Comparison of ENCODE assay signal across 8 cellular contexts in the genomic region with DNA sequence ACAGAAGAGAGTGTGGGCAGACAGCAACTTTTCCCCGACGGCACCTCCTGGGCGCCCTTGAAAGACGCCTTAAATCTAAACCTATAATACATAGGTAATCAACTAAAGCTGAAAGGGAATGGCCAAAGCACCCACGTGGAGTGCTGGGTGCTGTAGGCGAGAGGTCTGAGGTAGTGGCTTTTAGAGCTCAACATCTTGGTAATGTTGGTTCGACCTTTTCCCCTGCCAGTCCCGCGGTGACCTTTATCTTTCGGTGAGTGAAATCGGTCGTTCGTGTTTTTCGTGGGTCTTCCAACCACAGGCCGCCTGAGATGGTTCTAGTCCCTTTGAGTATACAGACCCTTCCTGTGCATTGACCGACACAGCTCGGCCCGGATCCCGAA. TPM values are rescaled to one million over a fixed set of nuclear protein-coding genes. Genes with fewer than 3 reads are reported as not detected.
DNase-seq lines count a peak whose midpoint lies in the region; ATAC-seq and TF ChIP-seq lines count a peak whose summit lies in the region.

No MANE protein-coding gene starts in this region.

- H3K27me3 ChIP-seq in adipocyte (replicated peaks; ENCODE audit: control insufficient read depth, insufficient read depth, low read length) (peaks cover 5% of the 10 kb centered on the region), mononuclear cell (ENCODE audit: insufficient read depth, low read length) (peaks cover 95% of the 10 kb centered on the region)

- DNase-seq in activated CD4-positive, alpha-beta T cell treated with anti-CD3 and anti-CD28 coated beads, Interleukin-2, amount 10 ng/mL, durations not matched to agents 24 days and 14 days = no peak
- DNase-seq in activated CD4-positive, alpha-beta T cell treated with anti-CD3 and anti-CD28 coated beads for 4 hours = no peak
- DNase-seq in adipocyte (ENCODE audit: low read depth) (no peak), HK-2 (ENCODE audit: unreplicated experiment) (no peak), NCI-H1436 treated with DMSO at 0.1 percent for 48 hours (lab: John Stamatoyannopoulos, UW) (no peak), GM10266 (ENCODE audit: extremely low spot score) (no peak)

- H3K9ac ChIP-seq in adipocyte (ENCODE audit: low read length) = no peak overlapping the region

- intact Hi-C loops in activated CD4-positive, alpha-beta T cell treated with anti-CD3 and anti-CD28 coated beads, Interleukin-2, amount 10 ng/mL, durations not matched to agents 24 days and 14 days (cut with micrococcal nuclease) = loop anchor here (1.0 to 5.0 kb wide), 2 partner anchors 19 to 340 kb away; no protein-coding TSS in a partner anchor

- H3K4me1 Mint-ChIP-seq in activated CD4-positive, alpha-beta T cell treated with anti-CD3 and anti-CD28 coated beads, Interleukin-2, amount 10 ng/mL, durations not matched to agents 24 days and 14 days = peaks cover 42% of the 10 kb centered on the region

- H3K4me3 ChIP-seq in adipocyte (ENCODE audit: low read length) (peak overlapping the region; percentile 75), mononuclear cell (ENCODE audit: low read length) (peak overlapping the region; percentile 30)

- H3K27me3 Mint-ChIP-seq in activated CD4-positive, alpha-beta T cell treated with anti-CD3 and anti-CD28 coated beads, Interleukin-2, amount 10 ng/mL, durations not matched to agents 24 days and 14 days = peaks cover 79% of the 10 kb centered on the region

- H3K9me3 Mint-ChIP-seq in activated CD4-positive, alpha-beta T cell treated with anti-CD3 and anti-CD28 coated beads, Interleukin-2, amount 10 ng/mL, durations not matched to agents 24 days and 14 days = peaks cover 7% of the 10 kb centered on the region

- peak overlapping the region; percentile 88 for H3K4me3 Mint-ChIP-seq in activated CD4-positive, alpha-beta T cell treated with anti-CD3 and anti-CD28 coated beads, Interleukin-2, amount 10 ng/mL, durations not matched to agents 24 days and 14 days

- no peak for TF ChIP-seq CTCF in GM10266 (IDR thresholded peaks at IDR 0.05; ENCODE audit: control insufficient read depth, insufficient read depth, low read depth, missing control alignments)

- peak; percentile 27 for ATAC-seq in HG03175 (IDR thresholded peaks at IDR 0.05; ENCODE audit: unreplicated experiment)

- H3K27ac Mint-ChIP-seq in activated CD4-positive, alpha-beta T cell treated with anti-CD3 and anti-CD28 coated beads, Interleukin-2, amount 10 ng/mL, durations not matched to agents 24 days and 14 days = peak overlapping the region; percentile 84

- peaks cover 4% of the 10 kb centered on the region for H3K36me3 Mint-ChIP-seq in activated CD4-positive, alpha-beta T cell treated with anti-CD3 and anti-CD28 coated beads, Interleukin-2, amount 10 ng/mL, durations not matched to agents 24 days and 14 days (ENCODE audit: low read depth)

- H3K4me1 ChIP-seq in adipocyte (ENCODE audit: control insufficient read depth, insufficient read depth, low read length) = peaks cover 34% of the 10 kb centered on the region
- peaks cover 32% of the 10 kb centered on the region for H3K4me1 ChIP-seq in mononuclear cell (ENCODE audit: insufficient read depth, low read length)

- H3K36me3 ChIP-seq in adipocyte (ENCODE audit: control insufficient read depth, insufficient read depth, low read length, severe bottlenecking) = no peaks in the 10 kb centered on the region

- H3K9me3 ChIP-seq in adipocyte (ENCODE audit: control insufficient read depth, low read length) (no peaks in the 10 kb centered on the region), mononuclear cell (ENCODE audit: low read depth, low read length) (no peaks in the 10 kb centered on the region)

RNA-seq across cellular contexts. Expression of a gene that starts 9.1 kb away (rescaled TPM):
- total RNA-seq in activated CD4-positive, alpha-beta T cell treated with anti-CD3 and anti-CD28 coated beads, Interleukin-2, amount 10 ng/mL, durations not matched to agents 24 days and 14 days = not detected in 2 replicates
- total RNA-seq in mononuclear cell = not detected

RNA-seq across cellular contexts. Expression of a gene that starts 41.3 kb away (rescaled TPM):
- not detected in 2 replicates for total RNA-seq in activated CD4-positive, alpha-beta T cell treated with anti-CD3 and anti-CD28 coated beads, Interleukin-2, amount 10 ng/mL, durations not matched to agents 24 days and 14 days
- total RNA-seq in mononuclear cell = not detected

RNA-seq across cellular contexts. Expression of a gene that starts 44.6 kb away (rescaled TPM):
- total RNA-seq in activated CD4-positive, alpha-beta T cell treated with anti-CD3 and anti-CD28 coated beads, Interleukin-2, amount 10 ng/mL, durations not matched to agents 24 days and 14 days = not detected in 2 replicates
- total RNA-seq in mononuclear cell = not detected

RNA-seq across cellular contexts. Expression of a gene that starts 51.9 kb away (rescaled TPM):
- total RNA-seq in activated CD4-positive, alpha-beta T cell treated with anti-CD3 and anti-CD28 coated beads, Interleukin-2, amount 10 ng/mL, durations not matched to agents 24 days and 14 days = 0.24 and 0.26 TPM in 2 replicates
- 5.7 TPM for total RNA-seq in mononuclear cell

RNA-seq across cellular contexts. Expression of a gene that starts 56.1 kb away (rescaled TPM):
- not detected in 2 replicates for total RNA-seq in activated CD4-positive, alpha-beta T cell treated with anti-CD3 and anti-CD28 coated beads, Interleukin-2, amount 10 ng/mL, durations not matched to agents 24 days and 14 days
- total RNA-seq in mononuclear cell = 1.3 TPM
